In the genomic region with DNA sequence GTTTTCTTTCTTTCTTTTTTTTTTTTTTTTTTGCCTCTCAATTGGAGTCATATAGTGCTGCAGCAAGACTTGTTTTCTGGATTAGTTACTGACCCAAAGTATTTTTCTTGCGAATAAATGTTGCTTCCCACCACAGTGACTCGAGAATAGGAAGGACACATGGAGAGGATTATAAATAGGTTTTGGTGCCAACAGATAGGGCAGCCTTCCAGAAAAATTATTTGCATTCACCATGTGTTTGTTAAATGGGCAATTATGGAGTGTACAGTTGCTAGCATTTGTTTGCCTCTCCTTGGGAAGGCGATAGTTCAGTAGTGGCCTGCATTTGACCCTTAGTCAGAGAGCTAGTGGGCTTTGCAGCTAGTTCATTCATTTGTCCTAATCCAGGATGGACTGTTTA, we compare ENCODE assay signal across 10 cellular contexts.
DNase-seq lines count a peak whose midpoint lies in the region; ATAC-seq and TF ChIP-seq lines count a peak whose summit lies in the region.
"Had no signal": no experiment of that assay in that cellular context is flagged by ENCODE, and none has a peak within 500 bp of the region (broad histone marks: within the 10 kb centered on the region; RNA-seq: fewer than 3 reads in every experiment).

No MANE protein-coding gene starts in this region.

- peak overlapping the region in 6 of 8 donors; percentile 7 to 69 (median 59) for H3K27ac ChIP-seq in spleen
- H3K27ac ChIP-seq: brain microvascular endothelial cell had no signal

- peaks cover 18% of the 10 kb centered on the region for H3K36me3 Mint-ChIP-seq in activated CD4-positive, alpha-beta T cell treated with anti-CD3 and anti-CD28 coated beads, Interleukin-2, amount 10 ng/mL, durations not matched to agents 24 days and 14 days (ENCODE audit: low read depth)
- peaks cover 1% of the 10 kb centered on the region for H3K36me3 Mint-ChIP-seq in chondrocyte (ENCODE audit: low read depth)

- peaks cover 46 to 90% (median 56%) of the 10 kb centered on the region in 6 donors for H3K4me1 ChIP-seq in spleen

- H3K4me1 Mint-ChIP-seq in activated CD4-positive, alpha-beta T cell treated with anti-CD3 and anti-CD28 coated beads, Interleukin-2, amount 10 ng/mL, durations not matched to agents 24 days and 14 days = peaks cover 55% of the 10 kb centered on the region
- H3K4me1 Mint-ChIP-seq in chondrocyte (ENCODE audit: low read depth) = peaks cover 55% of the 10 kb centered on the region

- peak overlapping the region; percentile 24 for H3K27ac Mint-ChIP-seq in activated CD4-positive, alpha-beta T cell treated with anti-CD3 and anti-CD28 coated beads, Interleukin-2, amount 10 ng/mL, durations not matched to agents 24 days and 14 days
- peak overlapping the region; percentile 43 for H3K27ac Mint-ChIP-seq in chondrocyte (ENCODE audit: unreplicated experiment)

- intact Hi-C loops in activated CD4-positive, alpha-beta T cell treated with anti-CD3 and anti-CD28 coated beads, Interleukin-2, amount 10 ng/mL, durations not matched to agents 24 days and 14 days (cut with micrococcal nuclease) = no loop called here
- intact Hi-C loops in spleen (cut with DNase I; ENCODE audit: low total_unique reads) = no loop called here

- H3K27me3 Mint-ChIP-seq in activated CD4-positive, alpha-beta T cell treated with anti-CD3 and anti-CD28 coated beads, Interleukin-2, amount 10 ng/mL, durations not matched to agents 24 days and 14 days = no peaks in the 10 kb centered on the region
- H3K27me3 Mint-ChIP-seq in chondrocyte (ENCODE audit: low read depth) = no peaks in the 10 kb centered on the region

- H3K4me3 ChIP-seq in spleen = no peak overlapping the region

- no peak for ATAC-seq in GM19035 (IDR thresholded peaks at IDR 0.05; ENCODE audit: unreplicated experiment)
- ATAC-seq: Panc1 had no signal

- no peak for TF ChIP-seq POLR2A in spleen (IDR thresholded peaks at IDR 0.05)

- H3K27me3 ChIP-seq in spleen (replicated peaks in 1 of 7) = no peaks in the 10 kb centered on the region
- H3K27me3 ChIP-seq: brain microvascular endothelial cell had no signal

- TF ChIP-seq CTCF in chondrocyte (IDR thresholded peaks at IDR 0.05) = no peak
- TF ChIP-seq CTCF in spleen (IDR thresholded peaks at IDR 0.05 in 8 of 11, conservative IDR thresholded peaks at IDR 0.05 in 3 of 11) = no peak

- no peak for DNase-seq in activated CD4-positive, alpha-beta T cell treated with anti-CD3 and anti-CD28 coated beads, Interleukin-2, amount 10 ng/mL, durations not matched to agents 24 days and 14 days
- DNase-seq in activated CD4-positive, alpha-beta T cell treated with anti-CD3 and anti-CD28 coated beads for 48 hours = no peak
- DNase-seq in NCI-H345 (lab: John Stamatoyannopoulos, UW) (peak; percentile 52), chondrocyte (ENCODE audit: low spot score) (no peak), spleen (no peak), NCI-H128 (lab: John Stamatoyannopoulos, UW; ENCODE audit: unreplicated experiment) (no peak)
- no peak for DNase-seq in stimulated activated naive CD4-positive, alpha-beta T cell (lab: John Stamatoyannopoulos, UW)
- DNase-seq: brain microvascular endothelial cell had no signal

- H3K36me3 ChIP-seq in spleen = no peaks in the 10 kb centered on the region
- H3K36me3 ChIP-seq: brain microvascular endothelial cell had no signal

- H3K9me3 Mint-ChIP-seq in activated CD4-positive, alpha-beta T cell treated with anti-CD3 and anti-CD28 coated beads, Interleukin-2, amount 10 ng/mL, durations not matched to agents 24 days and 14 days = no peaks in the 10 kb centered on the region
- H3K9me3 Mint-ChIP-seq in chondrocyte (ENCODE audit: low read depth) = no peaks in the 10 kb centered on the region

- H3K4me3 Mint-ChIP-seq in activated CD4-positive, alpha-beta T cell treated with anti-CD3 and anti-CD28 coated beads, Interleukin-2, amount 10 ng/mL, durations not matched to agents 24 days and 14 days = peak overlapping the region; percentile 33
- no peak overlapping the region for H3K4me3 Mint-ChIP-seq in chondrocyte (ENCODE audit: unreplicated experiment)

- 40 to 50% (median 45%) methylated on average over 3 of the region's 3 CpGs for WGBS in spleen, 5 donors

- H3K9me3 ChIP-seq in spleen = peaks cover 0 to 22% (median 0%) of the 10 kb centered on the region in 8 donors
